Comparison of ENCODE assay signal across 15 cellular contexts in the genomic region with DNA sequence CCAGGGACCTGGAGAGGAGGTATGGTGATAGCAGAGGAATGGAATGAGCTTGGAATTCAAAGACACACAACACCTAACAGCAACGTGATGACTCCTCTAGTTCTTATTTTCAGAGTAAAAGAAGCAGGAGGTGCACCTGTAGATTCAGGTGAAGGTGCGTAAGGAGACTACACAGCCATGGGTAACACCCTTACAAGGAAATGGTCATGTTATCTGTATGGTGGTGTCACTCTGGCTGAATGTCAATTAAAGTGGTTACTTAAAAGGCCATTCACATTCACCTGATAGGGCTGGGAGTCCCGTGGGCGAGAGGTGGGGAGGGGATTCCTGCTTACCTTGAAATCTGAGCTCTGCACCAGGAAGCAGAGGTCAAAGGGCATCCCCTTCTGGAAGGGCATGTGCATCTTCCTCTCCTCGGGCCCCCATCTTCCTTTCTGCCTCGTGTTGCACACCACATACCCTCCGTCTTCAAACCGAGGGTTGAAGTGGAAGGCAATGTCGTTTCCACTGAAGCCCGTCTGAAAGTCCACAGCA. TPM values are rescaled to one million over a fixed set of nuclear protein-coding genes. Genes with fewer than 3 reads are reported as not detected.
DNase-seq lines count a peak whose midpoint lies in the region; ATAC-seq, FAIRE-seq and TF ChIP-seq lines count a peak whose summit lies in the region.
"Not testable (repeated sequence)": the region's sequence is repeated elsewhere in the genome, so short reads cannot be mapped to it uniquely, and the experiment has no call there.
"Had no signal": no experiment of that assay in that cellular context is flagged by ENCODE, and none has a peak within 500 bp of the region (broad histone marks: within the 10 kb centered on the region; RNA-seq: fewer than 3 reads in every experiment).

No MANE protein-coding gene starts in this region.

- RAD21 ChIA-PET in GM12878 (lab: Charles Lee; ENCODE audit: unreplicated experiment): not testable (repeated sequence)

- WGBS in A549 (ENCODE audit: missing lambda C conversion rate): 50% methylated on average over 7 of the region's 10 CpGs
- WGBS in GM12878 (ENCODE audit: insufficient coverage, insufficient replicate concordance, low lambda C conversion rate, missing lambda C conversion rate): 30% methylated on average over 4 of the region's 10 CpGs

- in situ Hi-C loops in GM12878 (cut with MboI): not testable (repeated sequence)

- TF ChIP-seq POLR2A in A549 (IDR thresholded peaks at IDR 0.05; ENCODE audit: low read length); GM12878 (IDR thresholded peaks at IDR 0.05; ENCODE audit: low read depth, low read length): not testable (repeated sequence)

- not testable (repeated sequence) for H2AFZ ChIP-seq in GM12878 (ENCODE audit: control insufficient read depth, low read depth, low read length)

- SMC1A ChIA-PET in GM12878 (lab: Charles Lee; ENCODE audit: uncharacterized antibody, unreplicated experiment): not testable (repeated sequence)

- not testable (repeated sequence) for H3K79me2 ChIP-seq in GM12878 (ENCODE audit: control insufficient read depth, insufficient read depth, low read length)

- TF ChIP-seq EP300 in A549 (IDR thresholded peaks at IDR 0.05); GM12878 (IDR thresholded peaks at IDR 0.05; ENCODE audit: borderline replicate concordance in 1 of 2, control insufficient read depth in 1 of 2, low read depth in 2 of 2, low read length in 2 of 2): not testable (repeated sequence)

- not testable (repeated sequence) for H4K20me1 ChIP-seq in GM12878 (ENCODE audit: control insufficient read depth, insufficient read depth)

- BruUV-seq in GM12878 (replicated peaks; lab: Mats Ljungman, UMichigan): not testable (repeated sequence)

- H3K27ac ChIP-seq in A549; GM12878 (ENCODE audit: control insufficient read depth, insufficient read depth): not testable (repeated sequence)

- not testable (repeated sequence) for ATAC-seq in A549, GM12878
- peak; percentile 76 for ATAC-seq in left colon

- H3K4me3 ChIP-seq in A549, GM12878: not testable (repeated sequence)

- not testable (repeated sequence) for H3K36me3 ChIP-seq in GM12878 (ENCODE audit: control insufficient read depth in 2 of 2, insufficient read depth in 2 of 2, low read length in 1 of 2)

- H3K9ac ChIP-seq in GM12878 (ENCODE audit: control insufficient read depth, insufficient read depth, low read length): not testable (repeated sequence)

- CTCF ChIA-PET in A549 (lab: Yijun Ruan, JAX); GM12878 (lab: Yijun Ruan, JAX): not testable (repeated sequence)

- not testable (repeated sequence) for DNase-seq in A549 (ENCODE audit: low read depth in 1 of 2, low spot score in 1 of 2); GM19239 (ENCODE audit: insufficient read length, low spot score); HTR-8/SVneo (ENCODE audit: insufficient read length, low spot score); GM12878 (ENCODE audit: low read depth, low spot score); left colon; urothelium cell line (ENCODE audit: low spot score)

- TF ChIP-seq RAD21 in A549 (conservative IDR thresholded peaks at IDR 0.05 in 1 of 2, IDR thresholded peaks at IDR 0.05 in 1 of 2); GM12878 (IDR thresholded peaks at IDR 0.05; ENCODE audit: insufficient read depth, low read depth, low read length): not testable (repeated sequence)

- TF ChIP-seq CTCF in A549 (IDR thresholded peaks at IDR 0.05); GM12878 (IDR thresholded peaks at IDR 0.05 in 2 of 3, conservative IDR thresholded peaks at IDR 0.05 in 1 of 3; ENCODE audit: control insufficient read depth in 2 of 3, extremely low read depth in 1 of 3, insufficient read depth in 1 of 3, low read depth in 3 of 3, low read length in 3 of 3): not testable (repeated sequence)

- POLR2A ChIA-PET in A549 (lab: Yijun Ruan, JAX); GM12878 (lab: Charles Lee): not testable (repeated sequence)

- intact Hi-C loops in GM12878 (cut with micrococcal nuclease; ENCODE audit: unreplicated experiment); left colon (cut with DNase I, micrococcal nuclease): not testable (repeated sequence)

- not testable (repeated sequence) for H3K9me3 ChIP-seq in A549; GM12878 (replicated peaks; ENCODE audit: control insufficient read depth, insufficient read depth, low read length)

- not testable (repeated sequence) for H3K27me3 ChIP-seq in GM12878 (replicated peaks in 1 of 2; ENCODE audit: control insufficient read depth in 2 of 2, insufficient read depth in 2 of 2, low read length in 1 of 2)

- FAIRE-seq in A549 (lab: Jason Lieb, UNC) (peak; percentile 39), GM19239 (lab: Jason Lieb, UNC) (peak; percentile 14), HTR-8/SVneo (lab: Jason Lieb, UNC) (peak; percentile 97), GM12878 (lab: Jason Lieb, UNC) (peak; percentile 18), urothelium cell line (lab: Jason Lieb, UNC) (peak; percentile 88)

- not testable (repeated sequence) for H3K4me1 ChIP-seq in A549; GM12878 (ENCODE audit: control insufficient read depth, insufficient read depth, low read length)

- H3K4me2 ChIP-seq in A549; GM12878 (ENCODE audit: control insufficient read depth, insufficient read depth): not testable (repeated sequence)

RNA-seq across cellular contexts. Expression of a gene that starts 9.4 kb away (rescaled TPM):
- not detected in 2 replicates for polyA plus RNA-seq in A549 (2011; rRNA removed)
- polyA plus RNA-seq in A549 (2012; cell fraction: cytosol; rRNA removed): not detected in 2 replicates
- not detected in 2 replicates for polyA plus RNA-seq in A549 (2012; cell fraction: nucleus; rRNA removed)
- not detected in 3 replicates for polyA plus RNA-seq in A549 (2017; fragmentation: RNase III; extraction: RNeasy Plus Mini Kit Qiagen cat#74134 plus additional on column Dnase treatment)
- not detected in 2 replicates for polyA minus RNA-seq in A549 (2011; rRNA and poly(A)+ RNA removed)
- total RNA-seq in GM12878 (2013; cell fraction: nucleolus; rRNA removed): not detected in 2 replicates
- 0.11 TPM in 1 of 2 replicates, not detected in the other for total RNA-seq in GM12878 (2014; rRNA removed)
- 0.13 and 0.23 TPM in 2 replicates for total RNA-seq in GM12878 (2014; rRNA removed; fragmentation: Illumina TruSeq; extraction: Trizol)
- 0.35 and 0.85 TPM in 2 replicates for total RNA-seq in GM12878 (2021)
- polyA plus RNA-seq in GM12878 (2011; ENCODE audit: low read depth): 0.54 TPM
- polyA plus RNA-seq in GM12878 (2011; rRNA removed): 0.43 and 0.48 TPM in 2 replicates
- polyA plus RNA-seq in GM12878 (2011; cell fraction: cytosol; rRNA removed): 0.48 and 0.79 TPM in 2 replicates
- 0.86 and 1.7 TPM in 2 replicates for polyA plus RNA-seq in GM12878 (2011; cell fraction: nucleus; rRNA removed)
- 1.0 and 1.4 TPM in 2 replicates for polyA plus RNA-seq in GM12878 (2012)
- polyA plus RNA-seq in GM12878 (2014; fragmentation: Illumina TruSeq; extraction: Trizol): 0.32 TPM in 1 of 2 replicates, not detected in the other
- polyA plus RNA-seq in GM12878 (2014; fragmentation: Nextera tagmentation; extraction: Ambion mirVana): under 1 TPM in 1 of 2 experiments, not detected in 1; 0.09 TPM
- polyA plus RNA-seq in GM12878 (2014; rRNA removed): 0.43 and 0.61 TPM in 2 replicates
- polyA plus RNA-seq in GM12878 (2016; fragmentation: Nextera tagmentation; extraction: Ambion mirVana): 1 to 10 TPM in 1 of 2 experiments, under 1 TPM in 1; 0.48 to 1.4 TPM
- 0.72 TPM in 1 of 2 replicates, not detected in the other for polyA minus RNA-seq in GM12878 (2011; rRNA and poly(A)+ RNA removed)
- not detected in 2 replicates for polyA minus RNA-seq in GM12878 (2011; cell fraction: cytosol; rRNA and poly(A)+ RNA removed)
- polyA minus RNA-seq in GM12878 (2011; cell fraction: nucleus; rRNA and poly(A)+ RNA removed): 0.60 TPM in 1 of 2 replicates, not detected in the other
- 10 to 100 TPM; 35.5 to 46.2 TPM for total RNA-seq in left colon
- total RNA-seq: A172; A673; CD4-positive, alpha-beta memory T cell; CD4-positive, CD25-positive, alpha-beta regulatory T cell; CD8-positive, alpha-beta memory T cell; Daoy; G401 had no signal
- polyA plus RNA-seq: AG04450; CD14-positive monocyte; CD4-positive, alpha-beta memory T cell; CD8-positive, alpha-beta memory T cell had no signal

Comparison
In these comparisons a context has a peak if more than half of its experiments do, and no peak if none do; other contexts are left out.
1. RNA of a gene that starts 9.4 kb away (total RNA-seq): 35.5 to 46.2 TPM in left colon; 0.11 to 0.85 TPM in GM12878; every median in the first group is over 10 times any median in the second.